ENCODE assay signal across 9 cellular contexts in the genomic region with DNA sequence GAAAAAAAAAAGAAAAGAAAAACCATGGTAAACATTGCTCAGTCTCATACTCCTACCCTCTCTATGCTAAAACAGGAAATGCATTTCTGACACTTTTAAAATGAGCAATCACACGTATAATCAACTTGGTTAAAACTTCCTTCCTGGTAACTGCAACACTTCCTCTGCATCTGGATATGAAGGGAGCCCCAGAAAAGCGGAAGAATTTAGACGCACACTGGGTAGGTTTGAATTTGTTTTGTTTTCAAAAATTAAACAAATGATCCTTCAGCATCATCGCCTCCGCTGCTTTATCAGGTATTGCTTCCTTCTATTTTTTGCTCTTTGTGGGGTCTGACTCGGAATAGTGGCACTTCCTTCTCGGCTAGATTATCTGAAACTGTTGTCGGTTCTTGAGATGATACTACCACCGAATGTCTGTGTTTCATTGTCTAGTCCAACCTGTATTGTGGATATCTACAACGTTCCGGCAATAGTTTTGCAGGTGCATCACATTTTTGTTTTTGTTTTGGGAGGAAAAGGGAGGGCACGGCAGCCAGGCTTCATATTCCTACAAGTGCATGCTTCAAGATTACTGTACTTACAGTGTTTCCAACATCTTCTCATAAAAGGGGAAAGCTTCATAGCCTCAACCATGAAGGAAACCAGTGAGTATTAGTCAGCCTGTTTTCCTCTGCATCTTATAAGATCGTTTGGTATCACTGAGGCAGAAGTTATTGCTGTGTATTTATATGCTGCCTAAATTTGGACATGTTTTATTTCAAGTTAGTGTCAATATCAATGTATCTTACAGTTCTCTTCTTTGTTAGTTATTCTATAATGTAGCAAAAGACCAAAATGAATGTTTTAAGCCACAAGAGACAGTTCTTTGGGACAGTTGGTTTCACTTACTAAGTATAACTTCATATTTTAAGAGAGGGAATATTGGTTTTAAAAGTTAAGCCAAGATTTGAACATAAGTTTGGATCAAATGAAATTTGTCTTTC. TPM values are rescaled to one million over a fixed set of nuclear protein-coding genes. Genes with fewer than 3 reads are reported as not detected.
DNase-seq lines count a peak whose midpoint lies in the region; ATAC-seq, FAIRE-seq and TF ChIP-seq lines count a peak whose summit lies in the region.
"Had no signal": no experiment of that assay in that cellular context is flagged by ENCODE, and none has a peak within 500 bp of the region (broad histone marks: within the 10 kb centered on the region; RNA-seq: fewer than 3 reads in every experiment).

A gene (plus strand): TSS at position 153 of the 986 bp plus-strand sequence. CDS start 2,280 bp downstream, outside the sequence.

- peak within 1 kb of the TSS in 1 of 2 donors; percentile 20 for H3K27ac ChIP-seq in kidney (ENCODE audit: low read depth in 2 of 2, low read length in 2 of 2)
- H3K27ac ChIP-seq: C4-2B had no signal

- FAIRE-seq in kidney (lab: Jason Lieb, UNC), result no peak

- TF ChIP-seq CTCF in kidney (IDR thresholded peaks at IDR 0.05; ENCODE audit: borderline replicate concordance, extremely low read depth, insufficient read depth), result no peak

- H3K4me1 Mint-ChIP-seq in T-helper 17 cell, result peaks cover 42% of the 10 kb centered on the region

- H3K36me3 ChIP-seq in kidney (ENCODE audit: control insufficient read depth in 1 of 2, insufficient read depth in 2 of 2, low read length in 2 of 2), result no peaks in the 10 kb centered on the region

- intact Hi-C loops in kidney (cut with DNase I), result no loop called here

- peak; percentile 48 for ATAC-seq in HG03103 (IDR thresholded peaks at IDR 0.05; ENCODE audit: low read depth, unreplicated experiment)
- peak; percentile 96 for ATAC-seq in T-helper 17 cell

- no peak within 1 kb of the TSS for H3K9ac ChIP-seq in kidney (ENCODE audit: low read length in 2 of 2)

- peaks cover 0 to 2% of the 10 kb centered on the region in 2 donors for H3K4me1 ChIP-seq in kidney (ENCODE audit: control insufficient read depth in 1 of 2, insufficient read depth in 1 of 2, low read depth in 1 of 2, low read length in 2 of 2)

- peak within 1 kb of the TSS; percentile 99 for H3K27ac Mint-ChIP-seq in T-helper 17 cell

- H3K9me3 ChIP-seq in T-helper 17 cell (ENCODE audit: control insufficient read depth, low read length, poor library complexity, severe bottlenecking) (no peaks in the 10 kb centered on the region), kidney (ENCODE audit: control insufficient read depth in 1 of 2, low read length in 2 of 2) (no peaks in the 10 kb centered on the region)

- H3K4me3 ChIP-seq in kidney (ENCODE audit: low read length in 2 of 2), result peak within 1 kb of the TSS; percentile 29 to 42

- DNase-seq in activated naive CD4-positive, alpha-beta T cell treated with Interleukin-2 at 50 U/mL for 16 hours, result peak; percentile 18
- DNase-seq in activated naive CD4-positive, alpha-beta T cell (lab: John Stamatoyannopoulos, UW), result no peak
- no peak for DNase-seq in T-helper 17 cell
- DNase-seq in kidney, result no peak
- DNase-seq in NCI-H2029 (lab: John Stamatoyannopoulos, UW), result no peak
- no peak for DNase-seq in NCI-H1930 (lab: John Stamatoyannopoulos, UW)
- DNase-seq in NCI-H510A treated with DMSO at 0.1 percent for 48 hours (lab: John Stamatoyannopoulos, UW), result no peak

- no peaks in the 10 kb centered on the region for H3K27me3 Mint-ChIP-seq in T-helper 17 cell

- H3K36me3 Mint-ChIP-seq in T-helper 17 cell (ENCODE audit: low read depth), result peaks cover 2% of the 10 kb centered on the region

- peak within 1 kb of the TSS; percentile 99 for H3K4me3 Mint-ChIP-seq in T-helper 17 cell

RNA-seq across cellular contexts. Expression of the gene that starts here (rescaled TPM):
- total RNA-seq in T-helper 17 cell (10 to 100 TPM; 24.8 to 25.7 TPM), kidney (8.6 TPM)
- 0.15 TPM for polyA plus RNA-seq in kidney (ENCODE audit: insufficient read depth, low read depth, low replicate concordance)
